10 cellular contexts compared by ENCODE assay signal in genomic region chr6:106560966-106561740, GRCh38.
DNase-seq lines count a peak whose midpoint lies in the region; ATAC-seq lines count a peak whose summit lies in the region.
"Had no signal": no experiment of that assay in that cellular context is flagged by ENCODE, and none has a peak within 500 bp of the region (broad histone marks: within the 10 kb centered on the region; RNA-seq: fewer than 3 reads in every experiment).

No MANE protein-coding gene starts in this region.

- DNase-seq in SIG-M5 treated with dmso at 0.1 percent for 504 hours (lab: John Stamatoyannopoulos, UW; ENCODE audit: unreplicated experiment) (peak; percentile 55), SIG-M5 (lab: John Stamatoyannopoulos, UW) (no peak), SJSA1 (ENCODE audit: low read depth in 1 of 2, low spot score in 2 of 2) (peak in 1 of 2 experiments; percentile 12), NCI-H345 (lab: John Stamatoyannopoulos, UW) (no peak), NCI-H2029 (lab: John Stamatoyannopoulos, UW) (no peak), H4 (ENCODE audit: low spot score) (no peak)
- DNase-seq in stimulated activated naive CD8-positive, alpha-beta T cell treated with anti-CD3 and anti-CD28 coated beads, Interleukin-15, amount 100 ng/mL, for 72 hours, result no peak
- DNase-seq: hypothalamus had no signal

- peak; percentile 53 for ATAC-seq in esophagus mucosa
- ATAC-seq in stimulated activated naive CD8-positive, alpha-beta T cell treated with anti-CD3 and anti-CD28 coated beads, Interleukin-15, amount 100 ng/mL, for 72 hours, result peak; percentile 64

- H3K9me3 Mint-ChIP-seq in stimulated activated naive CD8-positive, alpha-beta T cell treated with anti-CD3 and anti-CD28 coated beads, Interleukin-15, amount 100 ng/mL, for 72 hours, result no peaks in the 10 kb centered on the region
- H3K9me3 Mint-ChIP-seq: neural crest cell had no signal

- H3K4me3 Mint-ChIP-seq in stimulated activated naive CD8-positive, alpha-beta T cell treated with anti-CD3 and anti-CD28 coated beads, Interleukin-15, amount 100 ng/mL, for 72 hours, result no peak overlapping the region
- H3K4me3 Mint-ChIP-seq: neural crest cell had no signal

- peak overlapping the region in 1 of 2 donors; percentile 7 for H3K27ac Mint-ChIP-seq in stimulated activated naive CD8-positive, alpha-beta T cell treated with anti-CD3 and anti-CD28 coated beads, Interleukin-15, amount 100 ng/mL, for 72 hours

- H3K36me3 ChIP-seq in SJSA1, result peaks cover 7% of the 10 kb centered on the region

- peak overlapping the region; percentile 40 for H3K27ac ChIP-seq in SJSA1

- H3K4me1 ChIP-seq in SJSA1 (replicated peaks), result peaks cover 12% of the 10 kb centered on the region

- H3K4me3 ChIP-seq in SJSA1, result no peak overlapping the region

- peaks cover 10% of the 10 kb centered on the region for H3K4me1 Mint-ChIP-seq in stimulated activated naive CD8-positive, alpha-beta T cell treated with anti-CD3 and anti-CD28 coated beads, Interleukin-15, amount 100 ng/mL, for 72 hours

- no peaks in the 10 kb centered on the region for H3K9me3 ChIP-seq in SJSA1 (replicated peaks)

- H3K27me3 Mint-ChIP-seq in stimulated activated naive CD8-positive, alpha-beta T cell treated with anti-CD3 and anti-CD28 coated beads, Interleukin-15, amount 100 ng/mL, for 72 hours, result no peaks in the 10 kb centered on the region

- H3K27me3 ChIP-seq in SJSA1 (replicated peaks), result no peaks in the 10 kb centered on the region
